ENCODE assay signal across 20 cellular contexts in the genomic region with DNA sequence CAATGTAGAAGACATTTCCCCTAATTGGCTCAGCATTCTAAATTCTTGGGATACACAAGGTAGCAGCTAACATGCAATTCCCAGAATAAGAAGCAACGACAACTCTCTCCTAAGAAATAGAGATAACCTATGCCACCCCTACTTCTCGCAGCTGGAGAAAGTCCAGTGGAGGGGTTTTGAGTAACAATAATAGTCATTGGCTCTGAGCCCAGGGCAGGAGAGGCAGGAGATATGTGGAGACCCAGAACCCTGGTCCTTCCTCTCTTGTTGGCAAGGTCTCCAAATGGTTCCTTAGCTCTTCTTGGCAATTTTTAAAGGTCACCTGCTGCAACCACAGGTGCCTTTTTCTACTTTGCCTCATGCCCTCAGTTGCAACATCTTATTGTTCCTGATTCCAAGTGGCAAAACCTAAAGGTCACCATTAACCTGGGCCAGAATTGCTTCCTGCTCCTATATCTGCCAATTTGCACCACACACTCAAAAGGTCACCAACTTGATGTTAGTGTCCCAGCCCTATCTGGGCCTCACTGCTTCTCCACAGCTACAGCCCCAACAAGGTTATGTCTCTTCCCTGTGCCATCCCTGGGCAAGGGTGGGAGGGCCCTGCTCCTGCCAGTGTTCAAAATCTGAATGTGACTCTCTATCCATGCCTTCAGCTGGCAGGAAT. TPM values are rescaled to one million over a fixed set of nuclear protein-coding genes. Genes with fewer than 3 reads are reported as not detected.
"Had no signal": no experiment of that assay in that cellular context is flagged by ENCODE, and none has a peak within 500 bp of the region (broad histone marks: within the 10 kb centered on the region; RNA-seq: fewer than 3 reads in every experiment).

No MANE protein-coding gene starts in this region.

- H3K27ac Mint-ChIP-seq: IgD-negative memory B cell had no signal

- H3K27ac ChIP-seq: RWPE1 had no signal

- DNase-seq: KBM-7, NCI-H1092, NCI-H1436, NCI-H187, NCI-H2029, NCI-H2081 treated with DMSO at 0.1 percent for 48 hours, NCI-H2171, NCI-H226, NCI-H446, NCI-H510A, NCI-H524 treated with DMSO at 0.1 percent for 48 hours, NCI-H69, NCI-H774, PC-3, SHP77, SK-N-SH, SW 1271 had no signal

- H3K9ac ChIP-seq: SK-N-SH had no signal

- ATAC-seq: Panc1, PC-3 had no signal

- H3K4me1 Mint-ChIP-seq: IgD-negative memory B cell had no signal

- H3K9me3 ChIP-seq: SK-N-SH had no signal

- H3K4me2 ChIP-seq: SK-N-SH had no signal

RNA-seq across cellular contexts. Expression of a gene that starts 36.7 kb away (rescaled TPM):
- polyA plus RNA-seq: IgD-negative memory B cell had no signal
